ENCODE assay signal across 9 cellular contexts in the genomic region with DNA sequence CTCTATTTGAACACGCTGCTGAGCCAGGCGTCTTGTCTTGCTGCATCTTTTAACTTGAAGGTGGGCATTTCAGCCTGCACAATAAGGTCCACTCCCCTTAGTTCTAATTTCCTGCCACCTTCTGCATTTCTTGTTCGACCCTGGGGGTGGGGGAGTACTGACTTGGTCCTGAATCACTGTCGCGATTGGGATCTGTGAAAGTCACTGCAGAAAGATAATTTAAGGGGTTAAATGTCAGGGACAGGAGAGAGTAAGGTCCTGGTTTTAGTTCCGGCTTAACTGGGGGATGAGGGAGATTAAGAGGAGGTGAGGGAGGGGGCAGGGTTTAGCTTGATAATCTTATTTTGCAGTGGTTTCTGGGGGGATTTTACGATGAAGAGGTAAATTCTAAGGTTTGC.
DNase-seq lines count a peak whose midpoint lies in the region; ATAC-seq and TF ChIP-seq lines count a peak whose summit lies in the region.
"Had no signal": no experiment of that assay in that cellular context is flagged by ENCODE, and none has a peak within 500 bp of the region (broad histone marks: within the 10 kb centered on the region; RNA-seq: fewer than 3 reads in every experiment).

No MANE protein-coding gene starts in this region.

- H3K9me3 ChIP-seq in left ventricle myocardium inferior (replicated peaks) (no peaks in the 10 kb centered on the region), muscle layer of colon (ENCODE audit: low read length) (no peaks in the 10 kb centered on the region), uterus (no peaks in the 10 kb centered on the region)

- ATAC-seq in Right ventricle myocardium superior (ENCODE audit: poor library complexity) (no peak), GM19467 (IDR thresholded peaks at IDR 0.05; ENCODE audit: unreplicated experiment) (no peak), HG02840 (IDR thresholded peaks at IDR 0.05; ENCODE audit: low FRiP score, unreplicated experiment) (no peak)

- DNase-seq in left ventricle myocardium inferior (no peak), Right ventricle myocardium superior (no peak), chondrocyte (ENCODE audit: low spot score) (no peak), uterus (no peak), middle frontal gyrus (ENCODE audit: extremely low spot score, low spot score) (no peak)
- DNase-seq: KG1 had no signal

- H3K36me3 Mint-ChIP-seq in chondrocyte (ENCODE audit: low read depth), result no peaks in the 10 kb centered on the region

- no peaks in the 10 kb centered on the region for H3K27me3 Mint-ChIP-seq in chondrocyte (ENCODE audit: low read depth)

- no peak overlapping the region for H3K9ac ChIP-seq in muscle layer of colon (ENCODE audit: low read length)

- H3K27me3 ChIP-seq in left ventricle myocardium inferior (ENCODE audit: low read depth) (no peaks in the 10 kb centered on the region), muscle layer of colon (ENCODE audit: control insufficient read depth in 1 of 2, insufficient read depth in 2 of 2, low read length in 2 of 2) (no peaks in the 10 kb centered on the region), uterus (no peaks in the 10 kb centered on the region)

- no peaks in the 10 kb centered on the region for H3K9me3 Mint-ChIP-seq in chondrocyte (ENCODE audit: low read depth)

- no peak for TF ChIP-seq POLR2A in uterus (IDR thresholded peaks at IDR 0.05)

- H3K4me3 ChIP-seq in left ventricle myocardium inferior (peak overlapping the region; percentile 68), muscle layer of colon (ENCODE audit: low read depth in 1 of 2, low read length in 2 of 2) (peak overlapping the region; percentile 9 to 61), uterus (peak overlapping the region; percentile 25 to 29)

- H3K4me1 ChIP-seq in left ventricle myocardium inferior, result peaks cover 39% of the 10 kb centered on the region
- H3K4me1 ChIP-seq in muscle layer of colon (ENCODE audit: insufficient read depth, low read length), result peaks cover 57% of the 10 kb centered on the region
- H3K4me1 ChIP-seq in uterus, result peaks cover 0 to 5% of the 10 kb centered on the region in 2 donors

- H3K36me3 ChIP-seq in left ventricle myocardium inferior (no peaks in the 10 kb centered on the region), muscle layer of colon (ENCODE audit: insufficient read depth, low read length) (no peaks in the 10 kb centered on the region), uterus (no peaks in the 10 kb centered on the region)

- TF ChIP-seq CTCF in left ventricle myocardium inferior (IDR thresholded peaks at IDR 0.05; ENCODE audit: borderline replicate concordance) (no peak), chondrocyte (IDR thresholded peaks at IDR 0.05) (no peak), uterus (IDR thresholded peaks at IDR 0.05) (no peak)

- H3K27ac ChIP-seq in left ventricle myocardium inferior (replicated peaks) (peak overlapping the region; percentile 74), muscle layer of colon (ENCODE audit: low read depth, low read length) (peak overlapping the region; percentile 77), uterus (peak overlapping the region; percentile 83 to 84)

- peaks cover 63% of the 10 kb centered on the region for H3K4me1 Mint-ChIP-seq in chondrocyte (ENCODE audit: low read depth)

- H3K4me3 Mint-ChIP-seq in chondrocyte (ENCODE audit: unreplicated experiment), result peak overlapping the region; percentile 66

- intact Hi-C loops in left ventricle myocardium inferior (cut with micrococcal nuclease) (loop anchor here (10.0 kb wide), 1 partner anchor 287 kb away; a partner anchor contains a TSS), Right ventricle myocardium superior (cut with DNase I) (loop anchor here (5.0 kb wide), 1 partner anchor 129 kb away; a partner anchor contains a TSS), uterus (cut with DNase I; ENCODE audit: low total_unique reads) (no loop called here)

- H3K27ac Mint-ChIP-seq in chondrocyte (ENCODE audit: unreplicated experiment), result peak overlapping the region; percentile 58
